ENCODE assay signal across 14 cellular contexts in genomic region chr11:7573558-7574296, GRCh38. TPM values are rescaled to one million over a fixed set of nuclear protein-coding genes. Genes with fewer than 3 reads are reported as not detected.
DNase-seq lines count a peak whose midpoint lies in the region; ATAC-seq and TF ChIP-seq lines count a peak whose summit lies in the region.
"Had no signal": no experiment of that assay in that cellular context is flagged by ENCODE, and none has a peak within 500 bp of the region (broad histone marks: within the 10 kb centered on the region; RNA-seq: fewer than 3 reads in every experiment).

No MANE protein-coding gene starts in this region.

- TF ChIP-seq CTCF in dorsolateral prefrontal cortex (IDR thresholded peaks at IDR 0.05 in 54 of 56, conservative IDR thresholded peaks at IDR 0.05 in 2 of 56; ENCODE audit: low read depth in 1 of 56, partially characterized antibody in 56 of 56) (no peak), tibial nerve (IDR thresholded peaks at IDR 0.05) (no peak), GM13977 (IDR thresholded peaks at IDR 0.05; ENCODE audit: extremely low read depth, insufficient read depth, missing control alignments) (no peak)

- TF ChIP-seq EP300 in tibial nerve (IDR thresholded peaks at IDR 0.05), result no peak

- in situ Hi-C loops in GM13977 (cut with MboI; ENCODE audit: low pct_unique_long_range_greater_than_20kb, low sequenced_read_pairs, unreplicated experiment), result no loop called here

- no peak for TF ChIP-seq POLR2A in tibial nerve (IDR thresholded peaks at IDR 0.05)

- H3K4me3 ChIP-seq in dorsolateral prefrontal cortex, result no peak overlapping the region
- no peak overlapping the region for H3K4me3 ChIP-seq in tibial nerve
- H3K4me3 ChIP-seq: heart left ventricle, right atrium auricular region had no signal

- no peaks in the 10 kb centered on the region for H3K36me3 ChIP-seq in tibial nerve
- H3K36me3 ChIP-seq: heart left ventricle, right atrium auricular region had no signal

- H3K27me3 ChIP-seq in dorsolateral prefrontal cortex (no peaks in the 10 kb centered on the region), tibial nerve (no peaks in the 10 kb centered on the region)
- H3K27me3 ChIP-seq: right atrium auricular region had no signal

- intact Hi-C loops in dorsolateral prefrontal cortex (cut with DNase I), result loop anchor here in 1 of 2 donors (10.0 kb wide), 1 partner anchor 129 kb away; no protein-coding TSS in a partner anchor

- 73 to 74% methylated on average over 9 of the region's 9 CpGs for WGBS in tibial nerve, 2 donors

- peak; percentile 49 for DNase-seq in HuH-7.5 (ENCODE audit: low spot score)
- DNase-seq in dorsolateral prefrontal cortex, result no peak
- peak; percentile 39 for DNase-seq in mucosa of gallbladder (ENCODE audit: low spot score)
- no peak for DNase-seq in tibial nerve (ENCODE audit: low spot score in 2 of 2)
- DNase-seq in GM13977 (ENCODE audit: low spot score), result no peak
- DNase-seq in NCI-H1092 (lab: John Stamatoyannopoulos, UW), result no peak
- DNase-seq in effector CD8-positive, alpha-beta T cell (lab: John Stamatoyannopoulos, UW), result no peak
- DNase-seq: activated CD4-positive, alpha-beta T cell treated with anti-CD3 and anti-CD28 coated beads, Interleukin-2, amount 10 ng/mL, durations not matched to agents 24 days and 14 days; heart left ventricle; midbrain; NCI-H526 treated with DMSO at 0.1 percent for 48 hours; T-helper 2 cell had no signal

- no peaks in the 10 kb centered on the region for H3K9me3 ChIP-seq in tibial nerve
- H3K9me3 ChIP-seq: heart left ventricle, right atrium auricular region had no signal

- H3K4me1 ChIP-seq in tibial nerve, result peaks cover 0 to 70% (median 61%) of the 10 kb centered on the region in 4 donors

- peak overlapping the region in 49 of 59 donors; percentile 2 to 99 (median 98) for H3K27ac ChIP-seq in dorsolateral prefrontal cortex
- peak overlapping the region in 3 of 4 donors; percentile 89 to 94 (median 94) for H3K27ac ChIP-seq in tibial nerve

- ATAC-seq in GM21723 (IDR thresholded peaks at IDR 0.05; ENCODE audit: unreplicated experiment), result no peak
- ATAC-seq: heart left ventricle had no signal

RNA-seq across cellular contexts. Expression of gene PPFIBP2, which starts 59.9 kb away (rescaled TPM):
- 100 to 1,000 TPM in 1 of 120 experiments, 10 to 100 TPM in 119; 14.4 to 115 (median 35.6) TPM for total RNA-seq in dorsolateral prefrontal cortex
- total RNA-seq in mucosa of gallbladder, result 104 TPM
- total RNA-seq in tibial nerve, result 100 to 1,000 TPM in 1 of 4 donors, 10 to 100 TPM in 3; 19.8 to 110 (median 29.2) TPM

Comparison
In these comparisons a context has a peak if more than half of its experiments do, and no peak if none do; other contexts are left out.
1. DNase-seq: peak in HuH-7.5 (single experiment) and mucosa of gallbladder (single experiment); none in dorsolateral prefrontal cortex (0 of 10), tibial nerve (0 of 2), GM13977 (single experiment), NCI-H1092 (single experiment) and effector CD8-positive, alpha-beta T cell (single experiment).